ENCODE assay signal across 8 cellular contexts in the genomic region with DNA sequence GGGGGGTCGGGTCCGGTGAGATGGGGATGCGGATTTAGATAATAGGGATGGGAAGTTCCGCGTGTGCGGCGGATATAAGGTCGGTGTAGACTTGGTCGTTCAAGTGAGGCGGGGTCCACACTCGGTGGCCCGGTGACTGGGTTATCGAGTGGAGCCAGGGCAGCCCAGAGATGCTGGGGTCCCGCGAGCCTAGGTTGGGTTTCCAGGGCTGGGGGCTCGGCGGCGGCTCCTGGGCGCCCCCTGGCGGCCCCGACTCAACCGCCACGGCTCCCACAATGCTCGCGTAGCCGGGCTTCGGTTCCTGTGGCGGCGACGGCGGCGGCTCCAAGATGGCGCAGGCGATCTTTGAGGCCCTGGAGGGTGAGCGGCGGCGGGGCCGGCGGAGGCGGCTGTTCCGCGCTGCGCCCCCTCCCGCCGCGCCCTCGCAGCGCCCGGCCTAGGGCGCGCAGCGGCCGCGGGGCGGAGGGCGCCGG. TPM values are rescaled to one million over a fixed set of nuclear protein-coding genes. Genes with fewer than 3 reads are reported as not detected.
A peak's percentile ranks its signal among the peaks of the same experiment; 100 is the strongest.
DNase-seq lines count a peak whose midpoint lies in the region; ATAC-seq and TF ChIP-seq lines count a peak whose summit lies in the region.

A gene (plus strand): TSS at position 304 of the 473 bp plus-strand sequence. CDS start 26 bp downstream, at position 330.

- H3K9me3 ChIP-seq in lower lobe of right lung: peaks cover 8% of the 10 kb centered on the region

- H3K27ac ChIP-seq in lower lobe of right lung: peak within 1 kb of the TSS; percentile 92

- H3K27ac Mint-ChIP-seq in chondrocyte (ENCODE audit: unreplicated experiment): peak within 1 kb of the TSS; percentile 85

- peaks cover 7% of the 10 kb centered on the region for H3K36me3 Mint-ChIP-seq in chondrocyte (ENCODE audit: low read depth)

- peak; percentile 80 for ATAC-seq in GM19023 (IDR thresholded peaks at IDR 0.05; ENCODE audit: unreplicated experiment)
- ATAC-seq in HG03139 (IDR thresholded peaks at IDR 0.05; ENCODE audit: unreplicated experiment): peak; percentile 57
- peak; percentile 78 to 85 for ATAC-seq in activated CD4-positive, CD25-positive, alpha-beta regulatory T cell treated with anti-CD3 and anti-CD28 coated beads, Interleukin-2, amount 50 U/mL, for 24 hours
- peak; percentile 88 to 93 for ATAC-seq in lower lobe of right lung

- intact Hi-C loops in lower lobe of right lung (cut with DNase I): no loop called here

- H3K4me1 Mint-ChIP-seq in chondrocyte (ENCODE audit: low read depth): peaks cover 26% of the 10 kb centered on the region

- peak; percentile 77 for TF ChIP-seq CTCF in AG09309 (IDR thresholded peaks at IDR 0.05; ENCODE audit: control insufficient read depth, insufficient read depth, low read depth, low read length, missing control alignments)
- peak; percentile 92 for TF ChIP-seq CTCF in chondrocyte (IDR thresholded peaks at IDR 0.05)
- peak; percentile 87 for TF ChIP-seq CTCF in lower lobe of right lung (IDR thresholded peaks at IDR 0.05)

- H3K27me3 ChIP-seq in lower lobe of right lung (ENCODE audit: low read depth): no peaks in the 10 kb centered on the region

- H3K4me3 ChIP-seq in AG09309 (ENCODE audit: control insufficient read depth, low read depth, low read length) (peak within 1 kb of the TSS; percentile 51), lower lobe of right lung (peak within 1 kb of the TSS; percentile 62)

- DNase-seq in AG09309 (ENCODE audit: low read depth) (no peak), NCI-H345 (lab: John Stamatoyannopoulos, UW) (peak; percentile 98), chondrocyte (ENCODE audit: low spot score) (no peak), lower lobe of right lung (peak; percentile 95)
- DNase-seq in stimulated activated CD4-positive, alpha-beta T cell treated with anti-CD3 and anti-CD28 coated beads, Interleukin-4, amount 100 ng/mL, for 48 hours (ENCODE audit: low read depth in 2 of 2): peak; percentile 85 to 88

- peaks cover 12% of the 10 kb centered on the region for H3K9me3 Mint-ChIP-seq in chondrocyte (ENCODE audit: low read depth)

- H3K27me3 Mint-ChIP-seq in chondrocyte (ENCODE audit: low read depth): no peaks in the 10 kb centered on the region

- H3K36me3 ChIP-seq in lower lobe of right lung: no peaks in the 10 kb centered on the region

- peak within 1 kb of the TSS; percentile 80 for H3K4me3 Mint-ChIP-seq in chondrocyte (ENCODE audit: unreplicated experiment)

- peaks cover 26% of the 10 kb centered on the region for H3K4me1 ChIP-seq in lower lobe of right lung

RNA-seq across cellular contexts. Expression of the gene that starts here (rescaled TPM):
- total RNA-seq in chondrocyte (2.7 to 3.1 TPM (median 2.8 TPM) in 3 replicates), lower lobe of right lung (5.6 TPM)

Comparison
In these comparisons a context has a peak if more than half of its experiments do, and no peak if none do; other contexts are left out.
1. DNase-seq: peak in NCI-H345 (single experiment), lower lobe of right lung (single experiment) and stimulated activated CD4-positive, alpha-beta T cell treated with anti-CD3 and anti-CD28 coated beads, Interleukin-4, amount 100 ng/mL, for 48 hours (2 of 2); none in AG09309 (single experiment) and chondrocyte (single experiment).
2. Peak in every context shown above with its lines, with median percentiles within 50 percentile points of each other: CTCF ChIP-seq and ATAC-seq.